In genomic region chr19:54108496-54108895, GRCh38 we compare ENCODE assay signal across 22 cellular contexts. TPM values are rescaled to one million over a fixed set of nuclear protein-coding genes. Genes with fewer than 3 reads are reported as not detected.
"Had no signal": no experiment of that assay in that cellular context is flagged by ENCODE, and none has a peak within 500 bp of the region (broad histone marks: within the 10 kb centered on the region; RNA-seq: fewer than 3 reads in every experiment).

No MANE protein-coding gene starts in this region.

- H3K9me3 ChIP-seq: ascending aorta, body of pancreas had no signal

- H3K27ac Mint-ChIP-seq: activated naive CD4-positive, alpha-beta T cell treated with anti-CD3 and anti-CD28 coated beads, Interleukin-2, amount 50 U/mL, for 72 hours; activated naive CD8-positive, alpha-beta T cell treated with anti-CD3 and anti-CD28 coated beads, Interleukin-2, amount 50 U/mL, for 24 hours; WTC11 had no signal

- FAIRE-seq: bronchial epithelial cell had no signal

- H3K4me1 Mint-ChIP-seq: WTC11 had no signal

- ATAC-seq: activated naive CD4-positive, alpha-beta T cell treated with anti-CD3 and anti-CD28 coated beads, Interleukin-2, amount 50 U/mL, for 72 hours; activated naive CD8-positive, alpha-beta T cell treated with anti-CD3 and anti-CD28 coated beads, Interleukin-2, amount 50 U/mL, for 24 hours; activated T-cell treated with anti-CD3 and anti-CD28 coated beads, Interleukin-2, amount 50 U/mL, for 4 hours; body of pancreas; T-helper 17 cell had no signal

- H3K27me3 ChIP-seq: ascending aorta, body of pancreas had no signal

- H3K27me3 Mint-ChIP-seq: activated naive CD8-positive, alpha-beta T cell treated with anti-CD3 and anti-CD28 coated beads, Interleukin-2, amount 50 U/mL, for 24 hours; T-helper 17 cell had no signal

- DNase-seq: activated CD4-positive, alpha-beta T cell treated with anti-CD3 and anti-CD28 coated beads for 48 hours; activated CD4-positive, alpha-beta T cell treated with anti-CD3 and anti-CD28 coated beads, Interleukin-2, amount 50 U/mL, for 4 hours; activated CD4-positive, CD25-positive, alpha-beta regulatory T cell treated with anti-CD3 and anti-CD28 coated beads, Interleukin-2, amount 50 U/mL, for 72 hours; activated naive CD4-positive, alpha-beta T cell treated with Interleukin-2 at 50 U/mL for 16 hours; activated naive CD8-positive, alpha-beta T cell treated with anti-CD3 and anti-CD28 coated beads, Interleukin-2, amount 50 U/mL, for 24 hours; activated T-cell treated with anti-CD3 and anti-CD28 coated beads, Interleukin-2, amount 50 U/mL, for 4 hours; amniotic stem cell; central memory CD4-positive, alpha-beta T cell; Karpas-422; NCI-H1105 treated with DMSO at 0.1 percent for 48 hours; NCI-H1436 treated with DMSO at 0.1 percent for 48 hours; NCI-H187; NCI-H2081; NCI-H510A treated with DMSO at 0.1 percent for 48 hours; SIG-M5; T-helper 17 cell; T-helper 9 cell had no signal

- H3K4me3 ChIP-seq: ascending aorta, body of pancreas had no signal

- H3K4me3 Mint-ChIP-seq: activated naive CD8-positive, alpha-beta T cell treated with anti-CD3 and anti-CD28 coated beads, Interleukin-2, amount 50 U/mL, for 24 hours; activated T-cell treated with anti-CD3 and anti-CD28 coated beads, Interleukin-2, amount 50 U/mL, for 4 hours; WTC11 had no signal

- H3K27ac ChIP-seq: ascending aorta, body of pancreas had no signal

- H3K9me3 Mint-ChIP-seq: activated naive CD4-positive, alpha-beta T cell treated with anti-CD3 and anti-CD28 coated beads, Interleukin-2, amount 50 U/mL, for 72 hours; activated naive CD8-positive, alpha-beta T cell treated with anti-CD3 and anti-CD28 coated beads, Interleukin-2, amount 50 U/mL, for 24 hours; activated T-cell treated with anti-CD3 and anti-CD28 coated beads, Interleukin-2, amount 50 U/mL, for 4 hours; WTC11 had no signal

RNA-seq across cellular contexts. Expression of gene TARM1, which starts 27.3 kb away (rescaled TPM):
- total RNA-seq: activated naive CD4-positive, alpha-beta T cell treated with anti-CD3 and anti-CD28 coated beads, Interleukin-2, amount 50 U/mL, for 72 hours; activated T-cell treated with anti-CD3 and anti-CD28 coated beads, Interleukin-2, amount 50 U/mL, for 4 hours; ascending aorta; body of pancreas; bronchial epithelial cell; T-helper 17 cell; WTC11 had no signal
